2 cellular contexts compared by ENCODE assay signal in the genomic region with DNA sequence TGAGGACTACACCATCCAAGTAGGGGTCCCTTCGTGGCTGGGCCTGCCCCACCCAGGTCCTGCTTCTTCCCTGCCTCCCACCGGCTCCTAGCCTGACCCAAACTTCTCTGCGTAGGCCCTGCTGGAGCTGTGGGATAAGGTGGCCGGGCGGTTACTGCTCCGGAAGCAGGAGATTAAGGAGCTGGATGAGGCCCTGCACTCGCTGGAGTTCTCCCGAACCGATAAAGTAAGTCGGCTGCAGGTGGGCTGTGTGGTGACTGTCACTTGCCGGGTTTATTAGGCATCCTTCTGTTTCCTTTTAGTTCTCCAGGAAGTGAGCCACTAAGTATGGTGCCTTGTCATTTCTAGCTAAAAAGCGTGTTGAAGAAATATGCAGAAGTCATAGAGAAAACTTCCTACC.
TF ChIP-seq lines count a peak whose summit lies in the region.

No MANE protein-coding gene starts in this region.

TF ChIP-seq in K562, 482 proteins besides CTCF, POLR2A, EP300 and RAD21:
- peak; percentile 22 for TF ChIP-seq CBFA2T3 (IDR thresholded peaks at IDR 0.05)
- 0 out of 2 replicates have a peak, but pooled peaks have one; percentile 27 for TF ChIP-seq ZFX (CRISPR knock-in tag; IDR thresholded peaks at IDR 0.05)
- no peak for TF ChIP-seq ZC3H8 (IDR thresholded peaks at IDR 0.05)
- peak; percentile 80; the same call in 1 of the 2 replicates for TF ChIP-seq ETV5 (CRISPR knock-in tag; IDR thresholded peaks at IDR 0.05; ENCODE audit: low read depth)
- peak; percentile 67 for TF ChIP-seq TCF3 (CRISPR knock-in tag; IDR thresholded peaks at IDR 0.05)
- TF ChIP-seq PRDM10 (IDR thresholded peaks at IDR 0.05; ENCODE audit: partially characterized antibody), result peak; percentile 35

TF ChIP-seq in WTC11, 78 proteins besides CTCF, POLR2A, EP300 and RAD21:
- no peak for TF ChIP-seq TEAD4 (CRISPR knock-in tag; IDR thresholded peaks at IDR 0.05)
- TF ChIP-seq FOXK1 (CRISPR knock-in tag; IDR thresholded peaks at IDR 0.05), result no peak
- TF ChIP-seq GABPB1 (CRISPR knock-in tag; IDR thresholded peaks at IDR 0.05), result no peak
- TF ChIP-seq, protein P1, sequence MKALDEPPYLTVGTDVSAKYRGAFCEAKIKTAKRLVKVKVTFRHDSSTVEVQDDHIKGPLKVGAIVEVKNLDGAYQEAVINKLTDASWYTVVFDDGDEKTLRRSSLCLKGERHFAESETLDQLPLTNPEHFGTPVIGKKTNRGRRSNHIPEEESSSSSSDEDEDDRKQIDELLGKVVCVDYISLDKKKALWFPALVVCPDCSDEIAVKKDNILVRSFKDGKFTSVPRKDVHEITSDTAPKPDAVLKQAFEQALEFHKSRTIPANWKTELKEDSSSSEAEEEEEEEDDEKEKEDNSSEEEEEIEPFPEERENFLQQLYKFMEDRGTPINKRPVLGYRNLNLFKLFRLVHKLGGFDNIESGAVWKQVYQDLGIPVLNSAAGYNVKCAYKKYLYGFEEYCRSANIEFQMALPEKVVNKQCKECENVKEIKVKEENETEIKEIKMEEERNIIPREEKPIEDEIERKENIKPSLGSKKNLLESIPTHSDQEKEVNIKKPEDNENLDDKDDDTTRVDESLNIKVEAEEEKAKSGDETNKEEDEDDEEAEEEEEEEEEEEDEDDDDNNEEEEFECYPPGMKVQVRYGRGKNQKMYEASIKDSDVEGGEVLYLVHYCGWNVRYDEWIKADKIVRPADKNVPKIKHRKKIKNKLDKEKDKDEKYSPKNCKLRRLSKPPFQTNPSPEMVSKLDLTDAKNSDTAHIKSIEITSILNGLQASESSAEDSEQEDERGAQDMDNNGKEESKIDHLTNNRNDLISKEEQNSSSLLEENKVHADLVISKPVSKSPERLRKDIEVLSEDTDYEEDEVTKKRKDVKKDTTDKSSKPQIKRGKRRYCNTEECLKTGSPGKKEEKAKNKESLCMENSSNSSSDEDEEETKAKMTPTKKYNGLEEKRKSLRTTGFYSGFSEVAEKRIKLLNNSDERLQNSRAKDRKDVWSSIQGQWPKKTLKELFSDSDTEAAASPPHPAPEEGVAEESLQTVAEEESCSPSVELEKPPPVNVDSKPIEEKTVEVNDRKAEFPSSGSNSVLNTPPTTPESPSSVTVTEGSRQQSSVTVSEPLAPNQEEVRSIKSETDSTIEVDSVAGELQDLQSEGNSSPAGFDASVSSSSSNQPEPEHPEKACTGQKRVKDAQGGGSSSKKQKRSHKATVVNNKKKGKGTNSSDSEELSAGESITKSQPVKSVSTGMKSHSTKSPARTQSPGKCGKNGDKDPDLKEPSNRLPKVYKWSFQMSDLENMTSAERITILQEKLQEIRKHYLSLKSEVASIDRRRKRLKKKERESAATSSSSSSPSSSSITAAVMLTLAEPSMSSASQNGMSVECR (CRISPR knock-in tag; IDR thresholded peaks at IDR 0.05; ENCODE audit: borderline replicate concordance), result no peak
- TF ChIP-seq, protein P2, sequence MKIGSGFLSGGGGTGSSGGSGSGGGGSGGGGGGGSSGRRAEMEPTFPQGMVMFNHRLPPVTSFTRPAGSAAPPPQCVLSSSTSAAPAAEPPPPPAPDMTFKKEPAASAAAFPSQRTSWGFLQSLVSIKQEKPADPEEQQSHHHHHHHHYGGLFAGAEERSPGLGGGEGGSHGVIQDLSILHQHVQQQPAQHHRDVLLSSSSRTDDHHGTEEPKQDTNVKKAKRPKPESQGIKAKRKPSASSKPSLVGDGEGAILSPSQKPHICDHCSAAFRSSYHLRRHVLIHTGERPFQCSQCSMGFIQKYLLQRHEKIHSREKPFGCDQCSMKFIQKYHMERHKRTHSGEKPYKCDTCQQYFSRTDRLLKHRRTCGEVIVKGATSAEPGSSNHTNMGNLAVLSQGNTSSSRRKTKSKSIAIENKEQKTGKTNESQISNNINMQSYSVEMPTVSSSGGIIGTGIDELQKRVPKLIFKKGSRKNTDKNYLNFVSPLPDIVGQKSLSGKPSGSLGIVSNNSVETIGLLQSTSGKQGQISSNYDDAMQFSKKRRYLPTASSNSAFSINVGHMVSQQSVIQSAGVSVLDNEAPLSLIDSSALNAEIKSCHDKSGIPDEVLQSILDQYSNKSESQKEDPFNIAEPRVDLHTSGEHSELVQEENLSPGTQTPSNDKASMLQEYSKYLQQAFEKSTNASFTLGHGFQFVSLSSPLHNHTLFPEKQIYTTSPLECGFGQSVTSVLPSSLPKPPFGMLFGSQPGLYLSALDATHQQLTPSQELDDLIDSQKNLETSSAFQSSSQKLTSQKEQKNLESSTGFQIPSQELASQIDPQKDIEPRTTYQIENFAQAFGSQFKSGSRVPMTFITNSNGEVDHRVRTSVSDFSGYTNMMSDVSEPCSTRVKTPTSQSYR (CRISPR knock-in tag; IDR thresholded peaks at IDR 0.05), result no peak
- TF ChIP-seq ZNF671 (CRISPR knock-in tag; IDR thresholded peaks at IDR 0.05), result no peak
- TF ChIP-seq, protein P3, sequence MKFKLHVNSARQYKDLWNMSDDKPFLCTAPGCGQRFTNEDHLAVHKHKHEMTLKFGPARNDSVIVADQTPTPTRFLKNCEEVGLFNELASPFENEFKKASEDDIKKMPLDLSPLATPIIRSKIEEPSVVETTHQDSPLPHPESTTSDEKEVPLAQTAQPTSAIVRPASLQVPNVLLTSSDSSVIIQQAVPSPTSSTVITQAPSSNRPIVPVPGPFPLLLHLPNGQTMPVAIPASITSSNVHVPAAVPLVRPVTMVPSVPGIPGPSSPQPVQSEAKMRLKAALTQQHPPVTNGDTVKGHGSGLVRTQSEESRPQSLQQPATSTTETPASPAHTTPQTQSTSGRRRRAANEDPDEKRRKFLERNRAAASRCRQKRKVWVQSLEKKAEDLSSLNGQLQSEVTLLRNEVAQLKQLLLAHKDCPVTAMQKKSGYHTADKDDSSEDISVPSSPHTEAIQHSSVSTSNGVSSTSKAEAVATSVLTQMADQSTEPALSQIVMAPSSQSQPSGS (CRISPR knock-in tag; IDR thresholded peaks at IDR 0.05; ENCODE audit: borderline replicate concordance, low read depth), result no peak
- TF ChIP-seq TCF7 (CRISPR knock-in tag; IDR thresholded peaks at IDR 0.05; ENCODE audit: low read depth), result no peak
- TF ChIP-seq ZBTB43 (CRISPR knock-in tag; IDR thresholded peaks at IDR 0.05), result no peak
- no peak for TF ChIP-seq ZNF317 (CRISPR knock-in tag; IDR thresholded peaks at IDR 0.05; ENCODE audit: borderline replicate concordance, low read depth)
- TF ChIP-seq ZNF232 (CRISPR knock-in tag; IDR thresholded peaks at IDR 0.05), result no peak
- TF ChIP-seq, protein P4, sequence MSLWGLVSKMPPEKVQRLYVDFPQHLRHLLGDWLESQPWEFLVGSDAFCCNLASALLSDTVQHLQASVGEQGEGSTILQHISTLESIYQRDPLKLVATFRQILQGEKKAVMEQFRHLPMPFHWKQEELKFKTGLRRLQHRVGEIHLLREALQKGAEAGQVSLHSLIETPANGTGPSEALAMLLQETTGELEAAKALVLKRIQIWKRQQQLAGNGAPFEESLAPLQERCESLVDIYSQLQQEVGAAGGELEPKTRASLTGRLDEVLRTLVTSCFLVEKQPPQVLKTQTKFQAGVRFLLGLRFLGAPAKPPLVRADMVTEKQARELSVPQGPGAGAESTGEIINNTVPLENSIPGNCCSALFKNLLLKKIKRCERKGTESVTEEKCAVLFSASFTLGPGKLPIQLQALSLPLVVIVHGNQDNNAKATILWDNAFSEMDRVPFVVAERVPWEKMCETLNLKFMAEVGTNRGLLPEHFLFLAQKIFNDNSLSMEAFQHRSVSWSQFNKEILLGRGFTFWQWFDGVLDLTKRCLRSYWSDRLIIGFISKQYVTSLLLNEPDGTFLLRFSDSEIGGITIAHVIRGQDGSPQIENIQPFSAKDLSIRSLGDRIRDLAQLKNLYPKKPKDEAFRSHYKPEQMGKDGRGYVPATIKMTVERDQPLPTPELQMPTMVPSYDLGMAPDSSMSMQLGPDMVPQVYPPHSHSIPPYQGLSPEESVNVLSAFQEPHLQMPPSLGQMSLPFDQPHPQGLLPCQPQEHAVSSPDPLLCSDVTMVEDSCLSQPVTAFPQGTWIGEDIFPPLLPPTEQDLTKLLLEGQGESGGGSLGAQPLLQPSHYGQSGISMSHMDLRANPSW (CRISPR knock-in tag; conservative IDR thresholded peaks at IDR 0.05; ENCODE audit: low read depth), result no peak
- TF ChIP-seq CBFB (CRISPR knock-in tag; IDR thresholded peaks at IDR 0.05; ENCODE audit: low read depth), result no peak
- TF ChIP-seq ELF4 (CRISPR knock-in tag; IDR thresholded peaks at IDR 0.05; ENCODE audit: low read depth), result no peak
